Comparison of ENCODE assay signal across 8 cellular contexts in genomic region chr22:35313311-35314121, GRCh38. TPM values are rescaled to one million over a fixed set of nuclear protein-coding genes. Genes with fewer than 3 reads are reported as not detected.
DNase-seq lines count a peak whose midpoint lies in the region; ATAC-seq and TF ChIP-seq lines count a peak whose summit lies in the region.

No MANE protein-coding gene starts in this region.

- peaks cover 67 to 75% (median 71%) of the 10 kb centered on the region in 10 experiments for H3K4me1 ChIP-seq in BLaER1 treated with 17β-estradiol and CSF1 and Interleukin-3, amounts not matched to agents 10 nM and 100 nM
- peaks cover 95% of the 10 kb centered on the region for H3K4me1 ChIP-seq in left ventricle myocardium inferior
- peaks cover 6 to 52% (median 40%) of the 10 kb centered on the region in 5 donors for H3K4me1 ChIP-seq in subcutaneous abdominal adipose tissue (ENCODE audit: control insufficient read depth in 5 of 5, insufficient read depth in 5 of 5, low read length in 5 of 5)

- H3K4me2 ChIP-seq in BLaER1 treated with 17β-estradiol and CSF1 and Interleukin-3, amounts not matched to agents 10 nM and 100 nM, result peak overlapping the region; percentile 81 to 99 (median 88)

- peak; percentile 76 for DNase-seq in MG63
- peak; percentile 46 to 52 for DNase-seq in activated T-cell treated with anti-CD3 and anti-CD28 coated beads, Interleukin-2, amount 50 U/mL, for 48 hours
- peak; percentile 70 for DNase-seq in left ventricle myocardium inferior
- DNase-seq in caudate nucleus (lab: John Stamatoyannopoulos, UW), result no peak

- no peak for TF ChIP-seq CTCF in left ventricle myocardium inferior (IDR thresholded peaks at IDR 0.05; ENCODE audit: borderline replicate concordance)

- H3K27ac ChIP-seq in BLaER1 treated with 17β-estradiol and CSF1 and Interleukin-3, amounts not matched to agents 10 nM and 100 nM, result peak overlapping the region in 10 of 11 experiments; percentile 21 to 60 (median 45); a peak in 18 of 22 replicates
- peak overlapping the region; percentile 94 for H3K27ac ChIP-seq in left ventricle myocardium inferior (replicated peaks)
- H3K27ac ChIP-seq in subcutaneous abdominal adipose tissue (ENCODE audit: low read depth, low read length), result peak overlapping the region; percentile 37
- no peak overlapping the region for H3K27ac ChIP-seq in caudate nucleus (ENCODE audit: low read depth, low read length)

- no peaks in the 10 kb centered on the region for H3K27me3 ChIP-seq in BLaER1 treated with 17β-estradiol and CSF1 and Interleukin-3, amounts not matched to agents 10 nM and 100 nM
- H3K27me3 ChIP-seq in MG63 (no peaks in the 10 kb centered on the region), left ventricle myocardium inferior (ENCODE audit: low read depth) (no peaks in the 10 kb centered on the region), subcutaneous abdominal adipose tissue (ENCODE audit: control insufficient read depth in 5 of 5, insufficient read depth in 4 of 5, low read length in 5 of 5) (no peaks in the 10 kb centered on the region)

- peaks cover 8 to 66% (median 14%) of the 10 kb centered on the region in 11 experiments; a peak in 19 of 22 replicates for H3K36me3 ChIP-seq in BLaER1 treated with 17β-estradiol and CSF1 and Interleukin-3, amounts not matched to agents 10 nM and 100 nM
- H3K36me3 ChIP-seq in MG63 (0 out of 2 replicates have a peak, but pooled peaks cover 3% of the 10 kb centered on the region), left ventricle myocardium inferior (peaks cover 13% of the 10 kb centered on the region), subcutaneous abdominal adipose tissue (ENCODE audit: control insufficient read depth in 5 of 5, insufficient read depth in 5 of 5, low read length in 5 of 5) (peaks cover 0 to 40% (median 15%) of the 10 kb centered on the region in 5 donors)

- peak overlapping the region in 10 of 11 experiments; percentile 11 to 63 (median 35); a peak in 16 of 22 replicates for H3K9ac ChIP-seq in BLaER1 treated with 17β-estradiol and CSF1 and Interleukin-3, amounts not matched to agents 10 nM and 100 nM
- H3K9ac ChIP-seq in subcutaneous abdominal adipose tissue (ENCODE audit: low read length in 5 of 5), result peak overlapping the region in 1 of 5 donors; percentile 2

- H4K20me1 ChIP-seq in BLaER1 treated with 17β-estradiol and CSF1 and Interleukin-3, amounts not matched to agents 10 nM and 100 nM, result peaks cover 44 to 100% (median 79%) of the 10 kb centered on the region in 11 experiments; a peak in 21 of 22 replicates

- ATAC-seq in GM18517 (IDR thresholded peaks at IDR 0.05; ENCODE audit: unreplicated experiment) (no peak), HG03442 (IDR thresholded peaks at IDR 0.05; ENCODE audit: unreplicated experiment) (no peak)

- intact Hi-C loops in left ventricle myocardium inferior (cut with micrococcal nuclease), result no loop called here

- peak overlapping the region in 1 of 10 experiments; percentile 24; a peak in 1 of 20 replicates for H3K4me3 ChIP-seq in BLaER1 treated with 17β-estradiol and CSF1 and Interleukin-3, amounts not matched to agents 10 nM and 100 nM
- H3K4me3 ChIP-seq in MG63 (no peak overlapping the region), left ventricle myocardium inferior (peak overlapping the region; percentile 38), subcutaneous abdominal adipose tissue (ENCODE audit: low read depth in 1 of 5, low read length in 5 of 5) (no peak overlapping the region)

- no peaks in the 10 kb centered on the region for H3K9me3 ChIP-seq in BLaER1 treated with 17β-estradiol and CSF1 and Interleukin-3, amounts not matched to agents 10 nM and 100 nM (replicated peaks in 1 of 11)
- no peaks in the 10 kb centered on the region for H3K9me3 ChIP-seq in MG63
- no peaks in the 10 kb centered on the region for H3K9me3 ChIP-seq in left ventricle myocardium inferior (replicated peaks)
- H3K9me3 ChIP-seq in subcutaneous abdominal adipose tissue (ENCODE audit: control insufficient read depth in 5 of 5, low read length in 5 of 5), result no peaks in the 10 kb centered on the region

RNA-seq across cellular contexts. Expression of gene TOM1, which starts 13.8 kb away (rescaled TPM):
- 18.1 and 19.2 TPM in 2 replicates for total RNA-seq in MG63 (2014; rRNA removed; shearing (Covaris generic); ENCODE audit: low replicate concordance)
- total RNA-seq in left ventricle myocardium inferior, result 68.0 TPM

RNA-seq across cellular contexts. Expression of gene HMGXB4, which starts 56.2 kb away (rescaled TPM):
- total RNA-seq in MG63 (2014; rRNA removed; shearing (Covaris generic); ENCODE audit: low replicate concordance), result 19.8 and 39.3 TPM in 2 replicates
- 8.6 TPM for total RNA-seq in left ventricle myocardium inferior

Comparison
In these comparisons a context has a peak if more than half of its experiments do, and no peak if none do; other contexts are left out.
1. DNase-seq: peak in MG63 (single experiment), activated T-cell treated with anti-CD3 and anti-CD28 coated beads, Interleukin-2, amount 50 U/mL, for 48 hours (2 of 2) and left ventricle myocardium inferior (single experiment); none in caudate nucleus (0 of 61).